ENCODE assay signal across 8 cellular contexts in the genomic region with DNA sequence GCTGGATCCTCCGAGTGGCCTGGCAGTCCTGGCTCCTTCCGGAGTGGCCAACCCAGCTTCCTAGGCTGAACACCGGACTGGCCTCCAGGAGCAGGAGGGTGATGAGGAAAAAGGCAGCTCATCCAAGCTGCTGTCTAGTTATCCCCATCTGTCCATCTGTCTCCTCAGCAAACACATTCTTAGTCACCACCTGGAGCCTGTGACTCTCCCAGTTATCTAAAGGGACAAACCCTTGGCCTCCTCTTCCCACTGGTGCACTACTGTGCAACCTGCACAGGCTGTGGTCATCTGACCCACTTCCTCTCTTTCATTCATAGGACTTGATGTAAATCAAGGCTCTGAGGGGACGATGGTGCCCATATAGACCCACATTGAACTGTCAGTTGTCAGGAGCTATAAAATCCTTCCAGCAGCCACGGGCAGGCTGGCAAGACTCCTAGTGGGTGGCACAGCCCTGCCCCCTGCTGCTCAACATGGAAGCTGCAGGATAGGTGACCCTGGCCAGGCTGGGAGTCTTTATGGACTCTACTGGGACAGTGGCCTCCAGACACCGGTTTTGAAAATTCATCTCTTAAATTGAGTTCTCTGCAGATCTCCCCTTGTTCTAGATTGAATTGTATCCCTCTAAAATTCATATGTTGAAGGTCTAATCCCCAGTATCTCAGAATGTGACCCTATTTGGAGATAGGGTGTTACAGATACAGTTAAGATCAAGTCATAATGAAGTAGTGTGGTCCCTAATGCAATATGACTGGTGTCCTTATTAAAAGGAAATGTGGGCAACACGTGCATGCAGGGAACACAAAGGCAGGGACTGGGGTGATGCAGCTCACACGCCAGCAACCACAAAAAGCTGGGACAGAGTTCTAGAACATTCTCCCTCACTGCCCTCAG. TPM values are rescaled to one million over a fixed set of nuclear protein-coding genes. Genes with fewer than 3 reads are reported as not detected.
DNase-seq lines count a peak whose midpoint lies in the region; ATAC-seq and TF ChIP-seq lines count a peak whose summit lies in the region.

No MANE protein-coding gene starts in this region.

- no peaks in the 10 kb centered on the region for H3K4me1 ChIP-seq in KMS-11 (ENCODE audit: low read depth, poor library complexity, severe bottlenecking)
- no peaks in the 10 kb centered on the region for H3K4me1 ChIP-seq in neuronal stem cell (ENCODE audit: control insufficient read depth in 2 of 2, insufficient read depth in 1 of 2, low read depth in 1 of 2, low read length in 2 of 2)

- no peak overlapping the region for H3K18ac ChIP-seq in neuronal stem cell (ENCODE audit: low read length)

- H3K9me3 ChIP-seq in neuronal stem cell (replicated peaks in 1 of 2; ENCODE audit: control insufficient read depth in 2 of 2, insufficient read depth in 1 of 2, low read depth in 1 of 2, low read length in 2 of 2) = no peaks in the 10 kb centered on the region

- H3K79me2 ChIP-seq in KMS-11 (ENCODE audit: insufficient read depth, low read depth) = no peaks in the 10 kb centered on the region

- no peak overlapping the region for H3K4ac ChIP-seq in neuronal stem cell (ENCODE audit: low read length)

- no peak overlapping the region for H4K8ac ChIP-seq in neuronal stem cell (ENCODE audit: low read depth, low read length)

- no peak overlapping the region for H3K23ac ChIP-seq in neuronal stem cell (ENCODE audit: low read depth, low read length, poor library complexity)

- no peaks in the 10 kb centered on the region for H3K36me3 ChIP-seq in KMS-11 (ENCODE audit: insufficient read depth)
- H3K36me3 ChIP-seq in neuronal stem cell (replicated peaks in 1 of 2; ENCODE audit: control insufficient read depth in 2 of 2, insufficient read depth in 2 of 2, low read length in 2 of 2) = no peaks in the 10 kb centered on the region

- H4K20me1 ChIP-seq in KMS-11 (ENCODE audit: insufficient read depth) = no peaks in the 10 kb centered on the region

- no peak overlapping the region for H3K14ac ChIP-seq in neuronal stem cell (ENCODE audit: low read length)

- H3K9ac ChIP-seq in KMS-11 = no peak overlapping the region
- no peak overlapping the region for H3K9ac ChIP-seq in neuronal stem cell (ENCODE audit: low read depth, low read length, poor library complexity)

- H3K4me3 ChIP-seq in KMS-11 (IDR thresholded peaks at IDR 0.05; ENCODE audit: insufficient read depth, low read depth, low read length) (no peak overlapping the region), neuronal stem cell (ENCODE audit: low read length in 2 of 2) (no peak overlapping the region)

- peak; percentile 77 for ATAC-seq in GM21381 (IDR thresholded peaks at IDR 0.05; ENCODE audit: unreplicated experiment)

- H3K79me1 ChIP-seq in neuronal stem cell (ENCODE audit: low read depth, low read length) = no peaks in the 10 kb centered on the region

- DNase-seq in COLO829 (ENCODE audit: low spot score) (peak; percentile 84), RKO (ENCODE audit: low spot score) (peak; percentile 68), activated T-helper 1 cell treated with Interleukin-2 at 50 U/mL for 16 hours (ENCODE audit: low read depth) (peak; percentile 69), fibroblast of peridontal ligament (ENCODE audit: extremely low read depth) (peak; percentile 47), neuronal stem cell (ENCODE audit: low spot score) (peak; percentile 58), substantia nigra (lab: John Stamatoyannopoulos, UW) (peak in 46 of 49 donors; percentile 10 to 85 (median 64))

- no peak overlapping the region for H2BK120ac ChIP-seq in neuronal stem cell (ENCODE audit: low read depth, low read length)

- H4K91ac ChIP-seq in neuronal stem cell (ENCODE audit: low read depth, low read length, poor library complexity) = no peak overlapping the region

- H2AFZ ChIP-seq in KMS-11 (ENCODE audit: low read depth) (no peak overlapping the region), neuronal stem cell (ENCODE audit: low read length) (no peak overlapping the region)

- H3K27ac ChIP-seq in KMS-11 = no peak overlapping the region
- H3K27ac ChIP-seq in neuronal stem cell (replicated peaks; ENCODE audit: low read length) = no peak overlapping the region
- H3K27ac ChIP-seq in substantia nigra (ENCODE audit: low read depth, low read length, poor library complexity, severe bottlenecking) = no peak overlapping the region

- TF ChIP-seq CTCF in KMS-11 (conservative IDR thresholded peaks at IDR 0.05; ENCODE audit: low read depth, low read length) = peak; percentile 92

- no peaks in the 10 kb centered on the region for H3K27me3 ChIP-seq in KMS-11 (ENCODE audit: insufficient read depth, low read depth)
- H3K27me3 ChIP-seq in neuronal stem cell (ENCODE audit: control insufficient read depth in 3 of 3, insufficient read depth in 3 of 3, low read depth in 1 of 3, low read length in 3 of 3) = no peaks in the 10 kb centered on the region

- H2BK15ac ChIP-seq in neuronal stem cell (ENCODE audit: low read length) = no peak overlapping the region

- no peak overlapping the region for H2BK12ac ChIP-seq in neuronal stem cell (ENCODE audit: low read length)

- H3K4me2 ChIP-seq in KMS-11 = no peak overlapping the region
- H3K4me2 ChIP-seq in neuronal stem cell (ENCODE audit: insufficient read depth, low read length, poor library complexity, severe bottlenecking) = no peak overlapping the region

- no peak overlapping the region for H2BK5ac ChIP-seq in neuronal stem cell (ENCODE audit: low read length)

- no CpG with 5 or more reads among the region's 8 CpGs for WGBS in neuronal stem cell (ENCODE audit: extremely low coverage in 2 of 2, insufficient read length in 2 of 2, insufficient replicate concordance in 1 of 2), 2 donors

- H2AK5ac ChIP-seq in neuronal stem cell (ENCODE audit: low read depth, low read length) = no peak overlapping the region

RNA-seq across cellular contexts. Expression of gene DUSP2, which starts 29.3 kb away (rescaled TPM):
- 0.59 TPM for polyA plus RNA-seq in neuronal stem cell (2013, experiment 1 of 2)
- polyA plus RNA-seq in neuronal stem cell (2013, experiment 2 of 2) = 0.58 TPM

RNA-seq across cellular contexts. Expression of gene STARD7, which starts 34.1 kb away (rescaled TPM):
- polyA plus RNA-seq in neuronal stem cell (2013, experiment 1 of 2) = 68.1 TPM
- polyA plus RNA-seq in neuronal stem cell (2013, experiment 2 of 2) = 69.0 TPM

RNA-seq across cellular contexts. Expression of gene ASTL, which starts 36.2 kb away (rescaled TPM):
- not detected for polyA plus RNA-seq in neuronal stem cell (2013, experiment 1 of 2)
- polyA plus RNA-seq in neuronal stem cell (2013, experiment 2 of 2) = 0.04 TPM

RNA-seq across cellular contexts. Expression of gene ADRA2B, which starts 58.1 kb away (rescaled TPM):
- 3.6 TPM for polyA plus RNA-seq in neuronal stem cell (2013, experiment 1 of 2)
- polyA plus RNA-seq in neuronal stem cell (2013, experiment 2 of 2) = 3.7 TPM
